8 cellular contexts compared by ENCODE assay signal in genomic region chrX:120244735-120245498, GRCh38. TPM values are rescaled to one million over a fixed set of nuclear protein-coding genes. Genes with fewer than 3 reads are reported as not detected.
DNase-seq lines count a peak whose midpoint lies in the region; ATAC-seq and TF ChIP-seq lines count a peak whose summit lies in the region.

No MANE protein-coding gene starts in this region.

- H3K36me3 ChIP-seq in GM23338 (ENCODE audit: insufficient read depth): no peaks in the 10 kb centered on the region
- H3K36me3 ChIP-seq in Karpas-422 (ENCODE audit: insufficient read depth, low read length): no peaks in the 10 kb centered on the region
- H3K36me3 ChIP-seq in RWPE2 (ENCODE audit: low read depth): no peaks in the 10 kb centered on the region
- no peaks in the 10 kb centered on the region for H3K36me3 ChIP-seq in gastroesophageal sphincter
- no peaks in the 10 kb centered on the region for H3K36me3 ChIP-seq in neuronal stem cell (replicated peaks in 1 of 2; ENCODE audit: control insufficient read depth in 2 of 2, insufficient read depth in 2 of 2, low read length in 2 of 2)
- no peaks in the 10 kb centered on the region for H3K36me3 ChIP-seq in thymus (ENCODE audit: control insufficient read depth, insufficient read depth)

- H3K4me2 ChIP-seq in GM23338 (peak overlapping the region; percentile 92), Karpas-422 (ENCODE audit: low read depth, low read length, poor library complexity, severe bottlenecking) (peak overlapping the region; percentile 85), neuronal stem cell (ENCODE audit: insufficient read depth, low read length, poor library complexity, severe bottlenecking) (peak overlapping the region; percentile 62)

- no peaks in the 10 kb centered on the region for H3K9me3 ChIP-seq in Karpas-422 (ENCODE audit: low read length)
- H3K9me3 ChIP-seq in RWPE2 (ENCODE audit: severe bottlenecking): no peaks in the 10 kb centered on the region
- H3K9me3 ChIP-seq in gastroesophageal sphincter: no peaks in the 10 kb centered on the region
- H3K9me3 ChIP-seq in neuronal stem cell (replicated peaks in 1 of 2; ENCODE audit: control insufficient read depth in 2 of 2, insufficient read depth in 1 of 2, low read depth in 1 of 2, low read length in 2 of 2): no peaks in the 10 kb centered on the region
- no peaks in the 10 kb centered on the region for H3K9me3 ChIP-seq in thymus (ENCODE audit: control insufficient read depth)

- peaks cover 19% of the 10 kb centered on the region for H3K79me2 ChIP-seq in GM23338 (replicated peaks; ENCODE audit: insufficient read depth)
- no peaks in the 10 kb centered on the region for H3K79me2 ChIP-seq in Karpas-422 (ENCODE audit: low read length)

- peak overlapping the region; percentile 64; the same call in 1 of the 2 replicates for H3K27ac ChIP-seq in GM23338 (ENCODE audit: low read depth)
- H3K27ac ChIP-seq in Karpas-422 (ENCODE audit: low read length): no peak overlapping the region
- H3K27ac ChIP-seq in RWPE2 (ENCODE audit: poor library complexity, severe bottlenecking): peak overlapping the region; percentile 67
- H3K27ac ChIP-seq in gastroesophageal sphincter: peak overlapping the region; percentile 81 to 91 (median 86)
- H3K27ac ChIP-seq in neuronal stem cell (replicated peaks; ENCODE audit: low read length): no peak overlapping the region
- peak overlapping the region; percentile 89 for H3K27ac ChIP-seq in thymus (ENCODE audit: low read depth)

- H3K36me3 Mint-ChIP-seq in GM23338 (ENCODE audit: low read depth): no peaks in the 10 kb centered on the region

- ATAC-seq in GM23338 (peak; percentile 97), RWPE2 (ENCODE audit: low read depth) (peak; percentile 85), gastroesophageal sphincter (peak; percentile 89)

- no peak overlapping the region for H4K8ac ChIP-seq in neuronal stem cell (ENCODE audit: low read depth, low read length)

- H3K4me3 Mint-ChIP-seq in GM23338: peak overlapping the region; percentile 91

- H3K27me3 Mint-ChIP-seq in GM23338 (ENCODE audit: insufficient read depth, low read depth, poor library complexity): peaks cover 2% of the 10 kb centered on the region

- H2AK5ac ChIP-seq in neuronal stem cell (ENCODE audit: low read depth, low read length): no peak overlapping the region

- WGBS in gastroesophageal sphincter (ENCODE audit: low coverage in 1 of 2), 2 donors: 11 to 36% methylated on average over 6 to 7 of the region's 43 CpGs
- WGBS in neuronal stem cell (ENCODE audit: extremely low coverage in 2 of 2, insufficient read length in 2 of 2, insufficient replicate concordance in 1 of 2), 2 donors: no CpG with 5 or more reads among the region's 43 CpGs
- WGBS in thymus: 2% methylated on average over 43 of the region's 43 CpGs

- TF ChIP-seq CTCF in GM23338 (conservative IDR thresholded peaks at IDR 0.05; ENCODE audit: low read depth in 2 of 2) (no peak), RWPE2 (IDR thresholded peaks at IDR 0.05; ENCODE audit: poor library complexity, severe bottlenecking) (no peak), gastroesophageal sphincter (IDR thresholded peaks at IDR 0.05) (no peak)

- H4K91ac ChIP-seq in neuronal stem cell (ENCODE audit: low read depth, low read length, poor library complexity): no peak overlapping the region

- H3K4me3 ChIP-seq in GM23338: peak overlapping the region; percentile 83
- peak overlapping the region; percentile 80 for H3K4me3 ChIP-seq in Karpas-422 (ENCODE audit: low read length)
- peak overlapping the region; percentile 95 for H3K4me3 ChIP-seq in RWPE2 (ENCODE audit: severe bottlenecking)
- peak overlapping the region; percentile 65 to 83 for H3K4me3 ChIP-seq in gastroesophageal sphincter
- peak overlapping the region; percentile 71 to 84 for H3K4me3 ChIP-seq in neuronal stem cell (ENCODE audit: low read length in 2 of 2)
- H3K4me3 ChIP-seq in thymus (ENCODE audit: low read length): peak overlapping the region; percentile 74

- DNase-seq in Daoy (ENCODE audit: low read depth) (peak; percentile 78), GM23338 (ENCODE audit: low spot score) (peak; percentile 81), Karpas-422 (peak; percentile 71), RWPE2 (ENCODE audit: low spot score) (peak; percentile 53), neuronal stem cell (ENCODE audit: low spot score) (peak; percentile 44)
- DNase-seq in activated gamma-delta T cell treated with anti-CD3 and anti-CD28 coated beads, Interleukin-2, amount 50 U/mL, for 16 hours (ENCODE audit: low read depth): peak; percentile 28

- no peak overlapping the region for H2BK5ac ChIP-seq in neuronal stem cell (ENCODE audit: low read length)

- H2BK120ac ChIP-seq in neuronal stem cell (ENCODE audit: low read depth, low read length): no peak overlapping the region

- H3K9me3 Mint-ChIP-seq in GM23338: no peaks in the 10 kb centered on the region

- H2AFZ ChIP-seq in GM23338: peak overlapping the region; percentile 90
- H2AFZ ChIP-seq in Karpas-422 (ENCODE audit: low read length): peak overlapping the region; percentile 60
- peak overlapping the region; percentile 85 for H2AFZ ChIP-seq in neuronal stem cell (ENCODE audit: low read length)

- peaks cover 23% of the 10 kb centered on the region; the same call in 1 of the 2 replicates for H3K27me3 ChIP-seq in GM23338 (ENCODE audit: insufficient read depth)
- H3K27me3 ChIP-seq in Karpas-422 (ENCODE audit: low read length): no peaks in the 10 kb centered on the region
- no peaks in the 10 kb centered on the region for H3K27me3 ChIP-seq in RWPE2 (ENCODE audit: insufficient read depth, poor library complexity, severe bottlenecking)
- H3K27me3 ChIP-seq in gastroesophageal sphincter: no peaks in the 10 kb centered on the region
- peaks cover 0 to 28% (median 0%) of the 10 kb centered on the region in 3 experiments for H3K27me3 ChIP-seq in neuronal stem cell (ENCODE audit: control insufficient read depth in 3 of 3, insufficient read depth in 3 of 3, low read depth in 1 of 3, low read length in 3 of 3)
- no peaks in the 10 kb centered on the region for H3K27me3 ChIP-seq in thymus (ENCODE audit: control insufficient read depth, insufficient read depth)

- peak overlapping the region; percentile 94 for H3K27ac Mint-ChIP-seq in GM23338

- H3K9ac ChIP-seq in Karpas-422 (ENCODE audit: low read length): peak overlapping the region; percentile 63
- peak overlapping the region; percentile 84 for H3K9ac ChIP-seq in neuronal stem cell (ENCODE audit: low read depth, low read length, poor library complexity)

- H3K23ac ChIP-seq in neuronal stem cell (ENCODE audit: low read depth, low read length, poor library complexity): no peak overlapping the region

- H3K9me2 ChIP-seq in GM23338 (ENCODE audit: insufficient read depth): no peaks in the 10 kb centered on the region
- H3K9me2 ChIP-seq in Karpas-422 (replicated peaks; ENCODE audit: insufficient read depth, low read length): no peaks in the 10 kb centered on the region

- H2BK15ac ChIP-seq in neuronal stem cell (ENCODE audit: low read length): no peak overlapping the region

- no peaks in the 10 kb centered on the region for H3F3A ChIP-seq in GM23338 (replicated peaks; ENCODE audit: low read depth)

- TF ChIP-seq EP300 in gastroesophageal sphincter (IDR thresholded peaks at IDR 0.05): no peak

- H3K18ac ChIP-seq in neuronal stem cell (ENCODE audit: low read length): peak overlapping the region; percentile 64

- no peak for TF ChIP-seq POLR2A in gastroesophageal sphincter (IDR thresholded peaks at IDR 0.05)

- peaks cover 5% of the 10 kb centered on the region; the same call in 2 of the 3 replicates for H3K4me1 Mint-ChIP-seq in GM23338

- H4K20me1 ChIP-seq in GM23338 (replicated peaks; ENCODE audit: insufficient read depth) (no peaks in the 10 kb centered on the region), Karpas-422 (ENCODE audit: insufficient read depth, low read depth, low read length) (no peaks in the 10 kb centered on the region)

- H3K14ac ChIP-seq in neuronal stem cell (ENCODE audit: low read length): no peak overlapping the region

- no peak overlapping the region for H2BK12ac ChIP-seq in neuronal stem cell (ENCODE audit: low read length)

- H3K4me1 ChIP-seq in GM23338 (ENCODE audit: insufficient read depth) (0 out of 2 replicates have a peak, but pooled peaks cover 4% of the 10 kb centered on the region), Karpas-422 (ENCODE audit: low read length) (peaks cover 11% of the 10 kb centered on the region), RWPE2 (ENCODE audit: insufficient read depth, poor library complexity, severe bottlenecking) (no peaks in the 10 kb centered on the region), gastroesophageal sphincter (peaks cover 0 to 17% (median 4%) of the 10 kb centered on the region in 3 donors), neuronal stem cell (ENCODE audit: control insufficient read depth in 2 of 2, insufficient read depth in 1 of 2, low read depth in 1 of 2, low read length in 2 of 2) (no peaks in the 10 kb centered on the region), thymus (ENCODE audit: control insufficient read depth, insufficient read depth, low read length) (no peaks in the 10 kb centered on the region)

- no peaks in the 10 kb centered on the region for H3K79me1 ChIP-seq in neuronal stem cell (ENCODE audit: low read depth, low read length)

- H3K4ac ChIP-seq in neuronal stem cell (ENCODE audit: low read length): no peak overlapping the region

RNA-seq across cellular contexts. Expression of gene ZBTB33, which starts 5.7 kb away (rescaled TPM):
- 12.7 and 14.8 TPM in 2 replicates for total RNA-seq in Daoy (2014; rRNA removed; shearing (Covaris generic))
- 14.0 and 14.3 TPM in 2 replicates for total RNA-seq in GM23338 (2014; rRNA removed; shearing (Covaris generic))
- polyA plus RNA-seq in GM23338 (2016; fragmentation: Nextera tagmentation; extraction: Ambion mirVana): 2.8 and 3.9 TPM in 2 replicates
- total RNA-seq in Karpas-422 (2014; rRNA removed; shearing (Covaris generic); ENCODE audit: low replicate concordance): 12.3 and 25.5 TPM in 2 replicates
- 10 to 100 TPM in 2 of 4 donors, 1 to 10 TPM in 2; 8.1 to 14.5 (median 10.0) TPM for total RNA-seq in gastroesophageal sphincter
- polyA plus RNA-seq in neuronal stem cell (2013, experiment 1 of 2): 19.0 TPM
- 19.0 TPM for polyA plus RNA-seq in neuronal stem cell (2013, experiment 2 of 2)
- polyA plus RNA-seq in thymus: 11.8 TPM

Comparison
In these comparisons a context has a peak if more than half of its experiments do, and no peak if none do; other contexts are left out.
1. DNase-seq: peak in every context shown above with its lines; median percentile 81 in GM23338; 78 in Daoy; 71 in Karpas-422; 53 in RWPE2; 44 in neuronal stem cell; 28 in activated gamma-delta T cell treated with anti-CD3 and anti-CD28 coated beads, Interleukin-2, amount 50 U/mL, for 16 hours.
2. H3K27ac ChIP-seq: peak in GM23338 (single experiment), RWPE2 (single experiment), gastroesophageal sphincter (4 of 4) and thymus (single experiment); none in Karpas-422 (single experiment) and neuronal stem cell (single experiment).
3. Peak in every context shown above with its lines, with median percentiles within 50 percentile points of each other: ATAC-seq, H2AFZ ChIP-seq, H3K4me2 ChIP-seq and H3K4me3 ChIP-seq.